10 cellular contexts compared by ENCODE assay signal in genomic region chr1:214525535-214526019, GRCh38. TPM values are rescaled to one million over a fixed set of nuclear protein-coding genes. Genes with fewer than 3 reads are reported as not detected.
DNase-seq lines count a peak whose midpoint lies in the region; ATAC-seq and TF ChIP-seq lines count a peak whose summit lies in the region.
"Had no signal": no experiment of that assay in that cellular context is flagged by ENCODE, and none has a peak within 500 bp of the region (broad histone marks: within the 10 kb centered on the region; RNA-seq: fewer than 3 reads in every experiment).

No MANE protein-coding gene starts in this region.

- ATAC-seq in HG03432 (IDR thresholded peaks at IDR 0.05; ENCODE audit: unreplicated experiment) = peak; percentile 70
- no peak for ATAC-seq in HG03457 (IDR thresholded peaks at IDR 0.05; ENCODE audit: unreplicated experiment)

- H3K36me3 ChIP-seq in smooth muscle cell (ENCODE audit: low read depth) (no peaks in the 10 kb centered on the region), neural progenitor cell (no peaks in the 10 kb centered on the region)

- H3K79me2 ChIP-seq in smooth muscle cell (ENCODE audit: low read depth) = peaks cover 78% of the 10 kb centered on the region
- H3K79me2 ChIP-seq in neural progenitor cell (ENCODE audit: low read depth) = peaks cover 91% of the 10 kb centered on the region

- peaks cover 3% of the 10 kb centered on the region for H3K4me1 Mint-ChIP-seq in neural progenitor cell

- H3K9me3 ChIP-seq in smooth muscle cell (replicated peaks; ENCODE audit: low read depth) (no peaks in the 10 kb centered on the region), neural progenitor cell (ENCODE audit: low read depth) (no peaks in the 10 kb centered on the region)

- peaks cover 2% of the 10 kb centered on the region for H3K27me3 Mint-ChIP-seq in neural progenitor cell (ENCODE audit: insufficient read depth, low read depth)

- 64% methylated on average over 5 of the region's 5 CpGs for WGBS in smooth muscle cell (ENCODE audit: low lambda C conversion rate)

- H3K4me3 Mint-ChIP-seq in neural progenitor cell = no peak overlapping the region

- peaks cover 4% of the 10 kb centered on the region for H3K9me3 Mint-ChIP-seq in neural progenitor cell

- H3K9ac ChIP-seq in smooth muscle cell (ENCODE audit: low read depth) (no peak overlapping the region), neural progenitor cell (no peak overlapping the region)

- H3K4me2 ChIP-seq in smooth muscle cell = peak overlapping the region; percentile 50
- H3K4me2 ChIP-seq in neural progenitor cell = no peak overlapping the region

- no peak overlapping the region for H2AFZ ChIP-seq in smooth muscle cell (ENCODE audit: low read depth)
- no peak overlapping the region for H2AFZ ChIP-seq in neural progenitor cell (replicated peaks)

- no peak overlapping the region for H3K27ac Mint-ChIP-seq in neural progenitor cell

- H3K27ac ChIP-seq in smooth muscle cell (ENCODE audit: low read depth) (peak overlapping the region; percentile 28), neural progenitor cell (no peak overlapping the region)

- H3K4me3 ChIP-seq in astrocyte of the spinal cord (ENCODE audit: low read depth, low read length) = no peak overlapping the region
- no peak overlapping the region for H3K4me3 ChIP-seq in smooth muscle cell
- H3K4me3 ChIP-seq in neural progenitor cell = no peak overlapping the region

- TF ChIP-seq CTCF in astrocyte of the spinal cord (IDR thresholded peaks at IDR 0.05; ENCODE audit: low read depth, low read length) = no peak
- no peak for TF ChIP-seq CTCF in smooth muscle cell (IDR thresholded peaks at IDR 0.05; ENCODE audit: borderline replicate concordance, insufficient read depth, poor library complexity, severe bottlenecking)
- TF ChIP-seq CTCF in neural progenitor cell (IDR thresholded peaks at IDR 0.05) = no peak

- peaks cover 15% of the 10 kb centered on the region for H3K4me1 ChIP-seq in smooth muscle cell (ENCODE audit: low read depth)
- H3K4me1 ChIP-seq in neural progenitor cell = peaks cover 16% of the 10 kb centered on the region

- H3K36me3 Mint-ChIP-seq in neural progenitor cell = peaks cover 4% of the 10 kb centered on the region

- H4K20me1 ChIP-seq in smooth muscle cell (ENCODE audit: low read depth) (peaks cover 97% of the 10 kb centered on the region), neural progenitor cell (ENCODE audit: low read depth) (peaks cover 3% of the 10 kb centered on the region)

- in situ Hi-C loops in astrocyte of the spinal cord (cut with HindIII; ENCODE audit: low sequenced_read_pairs) = no loop called here

- H3K27me3 ChIP-seq in smooth muscle cell (ENCODE audit: low read depth) (no peaks in the 10 kb centered on the region), neural progenitor cell (no peaks in the 10 kb centered on the region)

- H3F3A ChIP-seq in smooth muscle cell (ENCODE audit: low read depth) = no peaks in the 10 kb centered on the region
- H3F3A ChIP-seq in neural progenitor cell (ENCODE audit: low read depth) = no peaks in the 10 kb centered on the region

- DNase-seq in SKM-1 treated with dmso at 0.1 percent for 144 hours (lab: John Stamatoyannopoulos, UW; ENCODE audit: unreplicated experiment) (peak; percentile 17), SKM-1 (lab: John Stamatoyannopoulos, UW; ENCODE audit: unreplicated experiment) (no peak), astrocyte of the spinal cord (ENCODE audit: low read depth, low spot score) (peak; percentile 68), smooth muscle cell (lab: John Stamatoyannopoulos, UW; ENCODE audit: unreplicated experiment) (no peak), neural progenitor cell (ENCODE audit: low spot score) (no peak), iPS-NIHi7 (ENCODE audit: extremely low spot score) (no peak)
- DNase-seq: aorta, NCI-H2227 treated with DMSO at 0.1 percent for 48 hours had no signal

RNA-seq across cellular contexts. Expression of gene PTPN14, which starts 25.8 kb away (rescaled TPM):
- total RNA-seq in smooth muscle cell (28.6 and 28.9 TPM in 2 replicates), neural progenitor cell (ENCODE audit: low replicate concordance) (27.3 and 28.3 TPM in 2 replicates)
- 13.7 and 13.9 TPM in 2 replicates for polyA plus RNA-seq in smooth muscle cell

Comparison
In these comparisons a context has a peak if more than half of its experiments do, and no peak if none do; other contexts are left out.
1. DNase-seq: peak in SKM-1 treated with dmso at 0.1 percent for 144 hours (single experiment) and astrocyte of the spinal cord (single experiment); none in SKM-1 (single experiment), smooth muscle cell (single experiment), neural progenitor cell (single experiment) and iPS-NIHi7 (single experiment).